Comparison of ENCODE assay signal across 8 cellular contexts in the genomic region with DNA sequence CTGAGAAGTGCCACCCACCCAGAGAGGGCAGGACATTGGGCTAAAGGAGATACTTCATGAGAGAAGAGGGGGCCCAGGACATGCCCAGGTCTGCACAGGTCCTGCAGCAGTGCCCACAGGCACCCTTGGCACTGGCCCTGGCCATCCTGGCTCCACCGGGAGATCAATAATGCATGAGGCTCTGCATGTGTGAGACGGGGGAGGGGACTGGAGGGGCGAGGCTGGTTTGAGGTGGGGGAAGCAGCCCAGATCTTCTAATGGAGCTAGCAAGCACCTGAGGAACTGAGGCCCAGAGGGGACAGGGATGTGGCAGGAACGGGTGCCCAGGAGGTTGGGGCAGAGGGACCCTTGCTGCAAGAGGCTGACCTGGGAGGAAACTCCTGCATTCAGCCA. TPM values are rescaled to one million over a fixed set of nuclear protein-coding genes. Genes with fewer than 3 reads are reported as not detected.
DNase-seq lines count a peak whose midpoint lies in the region; ATAC-seq and TF ChIP-seq lines count a peak whose summit lies in the region.

No MANE protein-coding gene starts in this region.

- no peaks in the 10 kb centered on the region for H3K27me3 ChIP-seq in testis

- peaks cover 9% of the 10 kb centered on the region for H3K4me1 ChIP-seq in testis

- H3K36me3 Mint-ChIP-seq in activated CD8-positive, alpha-beta memory T cell treated with anti-CD3 and anti-CD28 coated beads, Interleukin-2, amount 10 ng/mL, durations not matched to agents 7 days and 5 days = peaks cover 22% of the 10 kb centered on the region
- peaks cover 5% of the 10 kb centered on the region for H3K36me3 Mint-ChIP-seq in activated naive CD8-positive, alpha-beta T cell treated with anti-CD3 and anti-CD28 coated beads for 36 hours

- intact Hi-C loops in testis (cut with DNase I; ENCODE audit: low total_unique reads) = no loop called here

- peak overlapping the region; percentile 42 to 63 for H3K4me3 ChIP-seq in testis

- peaks cover 27% of the 10 kb centered on the region for H3K4me1 Mint-ChIP-seq in activated CD8-positive, alpha-beta memory T cell treated with anti-CD3 and anti-CD28 coated beads, Interleukin-2, amount 10 ng/mL, durations not matched to agents 7 days and 5 days
- H3K4me1 Mint-ChIP-seq in activated naive CD8-positive, alpha-beta T cell treated with anti-CD3 and anti-CD28 coated beads for 36 hours = peaks cover 18% of the 10 kb centered on the region

- CTCF ChIA-PET in activated CD8-positive, alpha-beta memory T cell treated with anti-CD3 and anti-CD28 coated beads, Interleukin-2, amount 10 ng/mL, durations not matched to agents 7 days and 5 days (lab: Charles Lee) = interaction anchor here (0.7 to 2.9 kb wide), 15 partner anchors 9 to 197 kb away, joined by 3 to 17 read pairs (median 4); partner anchors contain the start of genes LRRC46, MRPL10 and SCRN2

- no peaks in the 10 kb centered on the region for H3K9me3 ChIP-seq in testis

- no peak for TF ChIP-seq POLR2A in testis (IDR thresholded peaks at IDR 0.05)

- H3K9me3 Mint-ChIP-seq in activated CD8-positive, alpha-beta memory T cell treated with anti-CD3 and anti-CD28 coated beads, Interleukin-2, amount 10 ng/mL, durations not matched to agents 7 days and 5 days (ENCODE audit: low read depth) = no peaks in the 10 kb centered on the region
- H3K9me3 Mint-ChIP-seq in activated naive CD8-positive, alpha-beta T cell treated with anti-CD3 and anti-CD28 coated beads for 36 hours = no peaks in the 10 kb centered on the region

- H3K4me3 Mint-ChIP-seq in activated CD8-positive, alpha-beta memory T cell treated with anti-CD3 and anti-CD28 coated beads, Interleukin-2, amount 10 ng/mL, durations not matched to agents 7 days and 5 days = peak overlapping the region; percentile 96
- H3K4me3 Mint-ChIP-seq in activated naive CD8-positive, alpha-beta T cell treated with anti-CD3 and anti-CD28 coated beads for 36 hours = peak overlapping the region; percentile 96

- DNase-seq in activated CD8-positive, alpha-beta memory T cell treated with anti-CD3 and anti-CD28 coated beads, Interleukin-2, amount 10 ng/mL, durations not matched to agents 7 days and 5 days = no peak
- DNase-seq in activated CD8-positive, alpha-beta memory T cell treated with anti-CD3 and anti-CD28 coated beads for 24 hours = no peak
- no peak for DNase-seq in activated naive CD8-positive, alpha-beta T cell treated with anti-CD3 and anti-CD28 coated beads for 36 hours
- DNase-seq in left lobe of liver (ENCODE audit: low spot score) (no peak), testis (no peak), NCI-H1048 (lab: John Stamatoyannopoulos, UW) (no peak), germinal center (ENCODE audit: low spot score) (no peak)

- ATAC-seq in activated CD8-positive, alpha-beta memory T cell treated with anti-CD3 and anti-CD28 coated beads, Interleukin-2, amount 10 ng/mL, durations not matched to agents 7 days and 5 days = no peak
- ATAC-seq in left lobe of liver (peak; percentile 24), GM19328 (IDR thresholded peaks at IDR 0.05; ENCODE audit: unreplicated experiment) (no peak)

- 17 to 33% methylated on average over 3 to 4 of the region's 4 CpGs for WGBS in testis, 2 donors

- no peaks in the 10 kb centered on the region for H3K36me3 ChIP-seq in testis (ENCODE audit: low read depth, missing control alignments)

- H3K27me3 Mint-ChIP-seq in activated CD8-positive, alpha-beta memory T cell treated with anti-CD3 and anti-CD28 coated beads, Interleukin-2, amount 10 ng/mL, durations not matched to agents 7 days and 5 days = no peaks in the 10 kb centered on the region
- H3K27me3 Mint-ChIP-seq in activated naive CD8-positive, alpha-beta T cell treated with anti-CD3 and anti-CD28 coated beads for 36 hours = no peaks in the 10 kb centered on the region

- TF ChIP-seq CTCF in testis (IDR thresholded peaks at IDR 0.05) = no peak

- H3K27ac ChIP-seq in testis = no peak overlapping the region

- peak overlapping the region; percentile 83 for H3K27ac Mint-ChIP-seq in activated CD8-positive, alpha-beta memory T cell treated with anti-CD3 and anti-CD28 coated beads, Interleukin-2, amount 10 ng/mL, durations not matched to agents 7 days and 5 days
- H3K27ac Mint-ChIP-seq in activated naive CD8-positive, alpha-beta T cell treated with anti-CD3 and anti-CD28 coated beads for 36 hours = peak overlapping the region; percentile 79

RNA-seq across cellular contexts. Expression of gene OSBPL7, which starts 0.6 kb away (rescaled TPM):
- 10 to 100 TPM; 30.3 to 47.8 TPM for total RNA-seq in activated CD8-positive, alpha-beta memory T cell treated with anti-CD3 and anti-CD28 coated beads, Interleukin-2, amount 10 ng/mL, durations not matched to agents 7 days and 5 days
- total RNA-seq in activated naive CD8-positive, alpha-beta T cell treated with anti-CD3 and anti-CD28 coated beads for 36 hours = 10 to 100 TPM; 12.1 to 12.5 TPM
- 1.0 TPM for total RNA-seq in left lobe of liver
- total RNA-seq in testis = 1 to 10 TPM; 2.1 to 7.3 TPM
- polyA plus RNA-seq in testis (ENCODE audit: insufficient read depth, low read depth, low replicate concordance) = 2.5 TPM

RNA-seq across cellular contexts. Expression of gene MRPL10, which starts 10.3 kb away (rescaled TPM):
- total RNA-seq in activated CD8-positive, alpha-beta memory T cell treated with anti-CD3 and anti-CD28 coated beads, Interleukin-2, amount 10 ng/mL, durations not matched to agents 7 days and 5 days = 10 to 100 TPM; 54.4 to 64.9 TPM
- total RNA-seq in activated naive CD8-positive, alpha-beta T cell treated with anti-CD3 and anti-CD28 coated beads for 36 hours = 10 to 100 TPM; 70.0 to 75.2 TPM
- 16.4 TPM for total RNA-seq in left lobe of liver
- total RNA-seq in testis = 10 to 100 TPM; 47.1 to 47.4 TPM
- polyA plus RNA-seq in testis (ENCODE audit: insufficient read depth, low read depth, low replicate concordance) = 51.5 TPM

RNA-seq across cellular contexts. Expression of gene LRRC46, which starts 10.4 kb away (rescaled TPM):
- under 1 TPM; 0.14 to 0.44 TPM for total RNA-seq in activated CD8-positive, alpha-beta memory T cell treated with anti-CD3 and anti-CD28 coated beads, Interleukin-2, amount 10 ng/mL, durations not matched to agents 7 days and 5 days
- total RNA-seq in activated naive CD8-positive, alpha-beta T cell treated with anti-CD3 and anti-CD28 coated beads for 36 hours = under 1 TPM; 0.46 to 0.68 TPM
- total RNA-seq in left lobe of liver (0.40 TPM), testis (10 to 100 TPM; 18.4 to 28.3 TPM)
- 147 TPM for polyA plus RNA-seq in testis (ENCODE audit: insufficient read depth, low read depth, low replicate concordance)

RNA-seq across cellular contexts. Expression of gene SCRN2, which starts 20.0 kb away (rescaled TPM):
- total RNA-seq in activated CD8-positive, alpha-beta memory T cell treated with anti-CD3 and anti-CD28 coated beads, Interleukin-2, amount 10 ng/mL, durations not matched to agents 7 days and 5 days = 10 to 100 TPM; 28.1 to 33.8 TPM
- total RNA-seq in activated naive CD8-positive, alpha-beta T cell treated with anti-CD3 and anti-CD28 coated beads for 36 hours = 10 to 100 TPM; 15.3 to 17.1 TPM
- total RNA-seq in left lobe of liver (28.4 TPM), testis (10 to 100 TPM; 31.0 to 38.0 TPM)
- 25.6 TPM for polyA plus RNA-seq in testis (ENCODE audit: insufficient read depth, low read depth, low replicate concordance)

RNA-seq across cellular contexts. Expression of gene SP6, which starts 29.9 kb away (rescaled TPM):
- under 1 TPM in 1 of 2 experiments, not detected in 1; 0.12 TPM for total RNA-seq in activated CD8-positive, alpha-beta memory T cell treated with anti-CD3 and anti-CD28 coated beads, Interleukin-2, amount 10 ng/mL, durations not matched to agents 7 days and 5 days
- not detected for total RNA-seq in activated naive CD8-positive, alpha-beta T cell treated with anti-CD3 and anti-CD28 coated beads for 36 hours
- total RNA-seq in left lobe of liver (0.08 TPM), testis (under 1 TPM; 0.31 to 0.43 TPM)
- 0.79 TPM for polyA plus RNA-seq in testis (ENCODE audit: insufficient read depth, low read depth, low replicate concordance)

Comparison
In these comparisons a context has a peak if more than half of its experiments do, and no peak if none do; other contexts are left out.
1. RNA of gene LRRC46, which starts 10.4 kb away (total RNA-seq): 18.4 to 28.3 TPM in testis; 0.46 to 0.68 TPM in activated naive CD8-positive, alpha-beta T cell treated with anti-CD3 and anti-CD28 coated beads for 36 hours, 0.14 to 0.44 TPM in activated CD8-positive, alpha-beta memory T cell treated with anti-CD3 and anti-CD28 coated beads, Interleukin-2, amount 10 ng/mL, durations not matched to agents 7 days and 5 days and 0.40 TPM in left lobe of liver (single experiment); every median in the first group is over 10 times any median in the second.